Comparison of ENCODE assay signal across 17 cellular contexts in the genomic region with DNA sequence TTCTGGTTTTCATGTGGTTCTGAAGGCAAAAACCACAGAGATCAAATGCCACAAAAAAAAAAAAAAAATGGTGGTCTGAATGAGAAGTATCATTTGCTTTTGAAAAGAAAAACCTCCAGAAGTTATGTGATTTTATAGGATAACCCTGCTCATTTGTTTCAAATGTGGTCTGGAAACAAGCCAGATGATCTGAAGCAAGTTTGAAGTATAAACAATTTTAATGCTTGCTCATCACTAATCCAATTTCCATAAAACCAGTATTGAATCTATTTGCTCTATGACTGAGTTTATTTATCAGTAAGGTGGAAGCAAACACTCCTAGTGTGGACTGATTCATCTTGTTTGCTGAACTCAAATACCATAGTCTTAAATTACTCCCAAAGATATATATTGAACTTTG.
DNase-seq lines count a peak whose midpoint lies in the region; ATAC-seq and TF ChIP-seq lines count a peak whose summit lies in the region.
"Had no signal": no experiment of that assay in that cellular context is flagged by ENCODE, and none has a peak within 500 bp of the region (broad histone marks: within the 10 kb centered on the region; RNA-seq: fewer than 3 reads in every experiment).

No MANE protein-coding gene starts in this region.

- peaks cover 4% of the 10 kb centered on the region for H3K4me1 Mint-ChIP-seq in glutamatergic neuron (ENCODE audit: low read depth, unreplicated experiment)
- H3K4me1 Mint-ChIP-seq: activated naive CD4-positive, alpha-beta T cell treated with anti-CD3 and anti-CD28 coated beads, Interleukin-2, amount 10 ng/mL, durations not matched to agents 7 days and 5 days; CD8-positive, alpha-beta memory T cell; naive thymus-derived CD4-positive, alpha-beta T cell had no signal

- H3K36me3 Mint-ChIP-seq in glutamatergic neuron (ENCODE audit: unreplicated experiment), result no peaks in the 10 kb centered on the region
- H3K36me3 Mint-ChIP-seq: activated naive CD4-positive, alpha-beta T cell treated with anti-CD3 and anti-CD28 coated beads, Interleukin-2, amount 10 ng/mL, durations not matched to agents 7 days and 5 days; CD8-positive, alpha-beta memory T cell; naive thymus-derived CD4-positive, alpha-beta T cell; WTC11 had no signal

- no peak overlapping the region for H3K4me3 ChIP-seq in epithelial cell of esophagus (ENCODE audit: low read length)
- no peak overlapping the region for H3K4me3 ChIP-seq in skeletal muscle cell (ENCODE audit: low read depth, low read length)
- H3K4me3 ChIP-seq: left ventricle myocardium inferior, tibial nerve had no signal

- peaks cover 2% of the 10 kb centered on the region for H3K27me3 Mint-ChIP-seq in glutamatergic neuron (ENCODE audit: unreplicated experiment)
- H3K27me3 Mint-ChIP-seq: activated naive CD4-positive, alpha-beta T cell treated with anti-CD3 and anti-CD28 coated beads, Interleukin-2, amount 10 ng/mL, durations not matched to agents 7 days and 5 days; CD8-positive, alpha-beta memory T cell; naive thymus-derived CD4-positive, alpha-beta T cell had no signal

- no peak overlapping the region for H3K4me3 Mint-ChIP-seq in glutamatergic neuron (ENCODE audit: unreplicated experiment)
- H3K4me3 Mint-ChIP-seq: activated naive CD4-positive, alpha-beta T cell treated with anti-CD3 and anti-CD28 coated beads, Interleukin-2, amount 10 ng/mL, durations not matched to agents 7 days and 5 days; CD8-positive, alpha-beta memory T cell; naive thymus-derived CD4-positive, alpha-beta T cell; WTC11 had no signal

- no peak for ATAC-seq in GM19467 (IDR thresholded peaks at IDR 0.05; ENCODE audit: unreplicated experiment)
- ATAC-seq: naive thymus-derived CD4-positive, alpha-beta T cell; WTC11 had no signal

- no peak overlapping the region for H3K27ac Mint-ChIP-seq in glutamatergic neuron (ENCODE audit: unreplicated experiment)
- H3K27ac Mint-ChIP-seq: activated naive CD4-positive, alpha-beta T cell treated with anti-CD3 and anti-CD28 coated beads, Interleukin-2, amount 10 ng/mL, durations not matched to agents 7 days and 5 days; CD8-positive, alpha-beta memory T cell; naive thymus-derived CD4-positive, alpha-beta T cell; WTC11 had no signal

- DNase-seq in H4 (ENCODE audit: low spot score), result peak; percentile 64
- peak; percentile 29 for DNase-seq in NCI-H69 (lab: John Stamatoyannopoulos, UW)
- DNase-seq in epithelial cell of esophagus (ENCODE audit: low read depth), result peak; percentile 11
- DNase-seq in skeletal muscle cell (ENCODE audit: low read depth), result peak; percentile 21
- no peak for DNase-seq in glutamatergic neuron
- no peak for DNase-seq in NCI-H2171 treated with DMSO at 0.1 percent for 48 hours (lab: John Stamatoyannopoulos, UW)
- DNase-seq: activated naive CD4-positive, alpha-beta T cell treated with anti-CD3 and anti-CD28 coated beads, Interleukin-2, amount 10 ng/mL, durations not matched to agents 7 days and 5 days; CD8-positive, alpha-beta memory T cell; left ventricle myocardium inferior; naive thymus-derived CD4-positive, alpha-beta T cell; NCI-H1105 treated with DMSO at 0.1 percent for 48 hours; NCI-H446 treated with DMSO at 0.1 percent for 48 hours; stimulated activated CD4-positive, alpha-beta T cell treated with anti-CD3 and anti-CD28 coated beads, Interleukin-2, amount 100 ng/mL, for 48 hours; T-helper 1 cell had no signal

- no peaks in the 10 kb centered on the region for H3K9me3 Mint-ChIP-seq in glutamatergic neuron (ENCODE audit: unreplicated experiment)
- H3K9me3 Mint-ChIP-seq: WTC11 had no signal

- TF ChIP-seq CTCF in epithelial cell of esophagus (IDR thresholded peaks at IDR 0.05; ENCODE audit: insufficient read depth, low read depth, low read length, missing control alignments) (no peak), glutamatergic neuron (IDR thresholded peaks at IDR 0.05; ENCODE audit: partially characterized antibody, unreplicated experiment) (no peak)

Comparison
In these comparisons a context has a peak if more than half of its experiments do, and no peak if none do; other contexts are left out.
1. DNase-seq: peak in H4 (single experiment), NCI-H69 (single experiment), epithelial cell of esophagus (single experiment) and skeletal muscle cell (single experiment); none in glutamatergic neuron (single experiment) and NCI-H2171 treated with DMSO at 0.1 percent for 48 hours (single experiment).